Comparison of ENCODE assay signal across 15 cellular contexts in genomic region chr6:170253226-170253909, GRCh38. TPM values are rescaled to one million over a fixed set of nuclear protein-coding genes. Genes with fewer than 3 reads are reported as not detected.
"Had no signal": no experiment of that assay in that cellular context is flagged by ENCODE, and none has a peak within 500 bp of the region (broad histone marks: within the 10 kb centered on the region; RNA-seq: fewer than 3 reads in every experiment).

No MANE protein-coding gene starts in this region.

- ATAC-seq: activated CD8-positive, alpha-beta T cell treated with anti-CD3 and anti-CD28 coated beads, Interleukin-2, amount 10 ng/mL, durations not matched to agents 7 days and 5 days; left colon; right cardiac atrium had no signal

- H3K4me3 Mint-ChIP-seq: activated CD8-positive, alpha-beta T cell treated with anti-CD3 and anti-CD28 coated beads, Interleukin-2, amount 10 ng/mL, durations not matched to agents 7 days and 5 days; activated T-helper 1 cell treated with anti-CD3 and anti-CD28 coated beads, Interleukin-12 subunit alpha, Interleukin-12 subunit beta, Interleukin-2, Interleukin-4 antibody, amounts not matched to agents 30 ng/mL and 10 ng/mL and 1 ng/mL, durations not matched to agents 14 hours and 24 hours and 36 hours; type B pancreatic cell had no signal

- H3K4me3 ChIP-seq: ascending aorta, esophagus muscularis mucosa had no signal

- H3K36me3 ChIP-seq: ascending aorta, esophagus muscularis mucosa, WERI-Rb-1 had no signal

- H3K4me1 ChIP-seq: ascending aorta had no signal

- H3K27ac Mint-ChIP-seq: activated CD8-positive, alpha-beta T cell treated with anti-CD3 and anti-CD28 coated beads, Interleukin-2, amount 10 ng/mL, durations not matched to agents 7 days and 5 days; activated T-helper 1 cell treated with anti-CD3 and anti-CD28 coated beads, Interleukin-12 subunit alpha, Interleukin-12 subunit beta, Interleukin-2, Interleukin-4 antibody, amounts not matched to agents 30 ng/mL and 10 ng/mL and 1 ng/mL, durations not matched to agents 14 hours and 24 hours and 36 hours; progenitor cell of endocrine pancreas; type B pancreatic cell had no signal

- H3K4me1 Mint-ChIP-seq: naive B cell had no signal

- H3K9me3 ChIP-seq: ascending aorta, esophagus muscularis mucosa had no signal

- DNase-seq: activated CD4-positive, alpha-beta T cell treated with anti-CD3 and anti-CD28 coated beads for 4 hours; activated CD8-positive, alpha-beta T cell treated with anti-CD3 and anti-CD28 coated beads, Interleukin-2, amount 10 ng/mL, durations not matched to agents 7 days and 5 days; activated naive CD4-positive, alpha-beta T cell; naive B cell; nucleus accumbens; stimulated activated CD4-positive, alpha-beta T cell treated with anti-CD3 and anti-CD28 coated beads, Interleukin-1b, Interleukin-23, amount 100 ng/mL, for 48 hours; stimulated activated naive CD4-positive, alpha-beta T cell treated with Interleukin-2 at 50 U/mL for 16 hours; WERI-Rb-1 had no signal

- H3K27ac ChIP-seq: ascending aorta, esophagus muscularis mucosa, WERI-Rb-1 had no signal

- H3K27me3 ChIP-seq: ascending aorta had no signal

- H3K36me3 Mint-ChIP-seq: naive B cell, type B pancreatic cell had no signal

- H3K9me3 Mint-ChIP-seq: activated T-helper 1 cell treated with anti-CD3 and anti-CD28 coated beads, Interleukin-12 subunit alpha, Interleukin-12 subunit beta, Interleukin-2, Interleukin-4 antibody, amounts not matched to agents 30 ng/mL and 10 ng/mL and 1 ng/mL, durations not matched to agents 14 hours and 24 hours and 36 hours; naive B cell; type B pancreatic cell had no signal

RNA-seq across cellular contexts. Expression of gene DLL1, which starts 37.5 kb away (rescaled TPM):
- total RNA-seq: activated T-helper 1 cell treated with anti-CD3 and anti-CD28 coated beads, Interleukin-12 subunit alpha, Interleukin-12 subunit beta, Interleukin-2, Interleukin-4 antibody, amounts not matched to agents 30 ng/mL and 10 ng/mL and 1 ng/mL, durations not matched to agents 14 hours and 24 hours and 36 hours had no signal
